Comparison of ENCODE assay signal across 8 cellular contexts in genomic region chr6:146700078-146700686, GRCh38.
DNase-seq lines count a peak whose midpoint lies in the region; ATAC-seq, FAIRE-seq and TF ChIP-seq lines count a peak whose summit lies in the region.

No MANE protein-coding gene starts in this region.

- no peaks in the 10 kb centered on the region for H3K9me3 ChIP-seq in SJCRH30 (replicated peaks)

- peak; percentile 83 for ATAC-seq in HG02610 (IDR thresholded peaks at IDR 0.05; ENCODE audit: unreplicated experiment)

- H3K9me3 Mint-ChIP-seq in MCF 10A (ENCODE audit: unreplicated experiment), result no peaks in the 10 kb centered on the region

- H3K27me3 ChIP-seq in SJCRH30, result no peaks in the 10 kb centered on the region

- DNase-seq in GM12865 (ENCODE audit: low read depth) (peak; percentile 72), NB4 (ENCODE audit: low read depth) (peak; percentile 82), SJCRH30 (peak; percentile 74 to 90), MCF 10A (ENCODE audit: unreplicated experiment) (peak; percentile 94), iris pigment epithelial cell (ENCODE audit: low read depth) (peak; percentile 82)
- DNase-seq in stimulated activated CD4-positive, alpha-beta T cell treated with anti-CD3 and anti-CD28 coated beads, Interleukin-2, amount 100 ng/mL, for 48 hours, result peak; percentile 24 to 33

- no TSS peak for BruUV-seq in MCF 10A (replicated peaks; lab: Mats Ljungman, UMichigan)

- no peak for TF ChIP-seq POLR2A in NB4 (IDR thresholded peaks at IDR 0.05; ENCODE audit: extremely low read depth, insufficient read length)

- POLR2A ChIA-PET in MCF 10A (lab: Yijun Ruan, JAX), result interaction anchor here (2.4 kb wide), 1 partner anchor 155 kb away, joined by 12 read pairs; the partner anchor contains the start of gene RAB32

- no peaks in the 10 kb centered on the region for H3K4me1 Mint-ChIP-seq in MCF 10A (ENCODE audit: insufficient read depth, unreplicated experiment)

- H3K4me3 ChIP-seq in GM12865 (ENCODE audit: low read depth, low read length) (no peak overlapping the region), NB4 (ENCODE audit: low read depth, low read length) (no peak overlapping the region), SJCRH30 (no peak overlapping the region)

- intact Hi-C loops in MCF 10A (cut with micrococcal nuclease), result loop anchor here (1.0 to 10.0 kb wide), 6 partner anchors 157 to 965 kb away; partner anchors contain the start of genes EPM2A and RAB32

- TF ChIP-seq CTCF in GM12865 (IDR thresholded peaks at IDR 0.05; ENCODE audit: insufficient read depth, low read depth, low read length, missing control alignments) (peak; percentile 46), NB4 (IDR thresholded peaks at IDR 0.05; ENCODE audit: low read depth, low read length) (peak; percentile 66), MCF 10A (IDR thresholded peaks at IDR 0.05; ENCODE audit: unreplicated experiment) (peak; percentile 67)

- CTCF ChIA-PET in MCF 10A (lab: Yijun Ruan, JAX), result interaction anchor here (0.6 to 2.7 kb wide), 22 partner anchors 10 to 1522 kb away, joined by 3 to 27 read pairs (median 3); no protein-coding TSS in a partner anchor

- H3K27me3 Mint-ChIP-seq in MCF 10A (ENCODE audit: insufficient read depth, unreplicated experiment), result peaks cover 29% of the 10 kb centered on the region

- H3K27ac ChIP-seq in SJCRH30, result no peak overlapping the region

- H3K27ac Mint-ChIP-seq in MCF 10A (ENCODE audit: low read depth, unreplicated experiment), result no peak overlapping the region

- FAIRE-seq in A204.1 (lab: Jason Lieb, UNC), result peak; percentile 95

- no peaks in the 10 kb centered on the region for H3K36me3 ChIP-seq in SJCRH30

- H3K4me3 Mint-ChIP-seq in MCF 10A (ENCODE audit: unreplicated experiment), result no peak overlapping the region

- no peaks in the 10 kb centered on the region for H3K4me1 ChIP-seq in SJCRH30

- H3K36me3 Mint-ChIP-seq in MCF 10A (ENCODE audit: insufficient read depth, unreplicated experiment), result no peaks in the 10 kb centered on the region

Comparison
In these comparisons a context has a peak if more than half of its experiments do, and no peak if none do; other contexts are left out.
1. DNase-seq: peak in every context shown above with its lines; median percentile 94 in MCF 10A; 82 in NB4; 82 in SJCRH30; 82 in iris pigment epithelial cell; 72 in GM12865; 28 in stimulated activated CD4-positive, alpha-beta T cell treated with anti-CD3 and anti-CD28 coated beads, Interleukin-2, amount 100 ng/mL, for 48 hours.